In genomic region chr6:97282238-97282725, GRCh38 we compare ENCODE assay signal across 8 cellular contexts. TPM values are rescaled to one million over a fixed set of nuclear protein-coding genes. Genes with fewer than 3 reads are reported as not detected.
DNase-seq lines count a peak whose midpoint lies in the region; ATAC-seq, FAIRE-seq and TF ChIP-seq lines count a peak whose summit lies in the region.

No MANE protein-coding gene starts in this region.

- no peak for DNase-seq in stimulated activated naive CD8-positive, alpha-beta T cell treated with anti-CD3 and anti-CD28 coated beads, Interleukin-15, Interleukin-2, amounts not matched to agents 100 U/mL and 50 U/mL, for 24 hours
- DNase-seq in T-helper 17 cell (no peak), foreskin keratinocyte (peak in 1 of 2 donors; percentile 6), prostate gland (ENCODE audit: low spot score) (no peak), DMS79 treated with DMSO at 0.1 percent for 48 hours (lab: John Stamatoyannopoulos, UW) (no peak), urothelium cell line (ENCODE audit: low spot score) (no peak)

- no peaks in the 10 kb centered on the region for H3K27me3 Mint-ChIP-seq in stimulated activated naive CD8-positive, alpha-beta T cell treated with anti-CD3 and anti-CD28 coated beads, Interleukin-15, Interleukin-2, amounts not matched to agents 100 ng/mL and 50 ng/mL, for 24 hours
- H3K27me3 Mint-ChIP-seq in T-helper 17 cell: no peaks in the 10 kb centered on the region

- H3K36me3 ChIP-seq in prostate gland: no peaks in the 10 kb centered on the region

- no peak for ATAC-seq in stimulated activated naive CD8-positive, alpha-beta T cell treated with anti-CD3 and anti-CD28 coated beads, Interleukin-15, Interleukin-2, amounts not matched to agents 100 U/mL and 50 U/mL, for 24 hours
- ATAC-seq in HG02973 (IDR thresholded peaks at IDR 0.05; ENCODE audit: unreplicated experiment): peak; percentile 2
- ATAC-seq in T-helper 17 cell: no peak
- ATAC-seq in foreskin keratinocyte: peak; percentile 36

- H3K27ac ChIP-seq in foreskin keratinocyte (peak overlapping the region; percentile 91), prostate gland (peak overlapping the region in 1 of 2 donors; percentile 45)

- H3K27me3 ChIP-seq in foreskin keratinocyte (no peaks in the 10 kb centered on the region), prostate gland (replicated peaks; ENCODE audit: insufficient read depth) (no peaks in the 10 kb centered on the region)

- no peak for TF ChIP-seq POLR2A in prostate gland (IDR thresholded peaks at IDR 0.05)

- H3K4me1 ChIP-seq in foreskin keratinocyte: peaks cover 9% of the 10 kb centered on the region
- H3K4me1 ChIP-seq in prostate gland (replicated peaks): no peaks in the 10 kb centered on the region

- intact Hi-C loops in prostate gland (cut with DNase I): no loop called here

- no peak for FAIRE-seq in urothelium cell line (lab: Jason Lieb, UNC)

- H3K9me3 Mint-ChIP-seq in stimulated activated naive CD8-positive, alpha-beta T cell treated with anti-CD3 and anti-CD28 coated beads, Interleukin-15, Interleukin-2, amounts not matched to agents 100 ng/mL and 50 ng/mL, for 24 hours: no peaks in the 10 kb centered on the region

- WGBS in prostate gland: under 1% methylated on average over 13 of the region's 13 CpGs

- peaks cover 28% of the 10 kb centered on the region for H3K4me1 Mint-ChIP-seq in stimulated activated naive CD8-positive, alpha-beta T cell treated with anti-CD3 and anti-CD28 coated beads, Interleukin-15, Interleukin-2, amounts not matched to agents 100 ng/mL and 50 ng/mL, for 24 hours (ENCODE audit: low read depth)
- peaks cover 16% of the 10 kb centered on the region for H3K4me1 Mint-ChIP-seq in T-helper 17 cell

- H3K36me3 Mint-ChIP-seq in stimulated activated naive CD8-positive, alpha-beta T cell treated with anti-CD3 and anti-CD28 coated beads, Interleukin-15, Interleukin-2, amounts not matched to agents 100 ng/mL and 50 ng/mL, for 24 hours (ENCODE audit: low read depth): peaks cover 37% of the 10 kb centered on the region
- peaks cover 4% of the 10 kb centered on the region for H3K36me3 Mint-ChIP-seq in T-helper 17 cell (ENCODE audit: low read depth)

- TF ChIP-seq CTCF in foreskin keratinocyte (conservative IDR thresholded peaks at IDR 0.05): no peak
- TF ChIP-seq CTCF in prostate gland (IDR thresholded peaks at IDR 0.05): no peak

- peak overlapping the region; percentile 89 for H3K4me3 Mint-ChIP-seq in stimulated activated naive CD8-positive, alpha-beta T cell treated with anti-CD3 and anti-CD28 coated beads, Interleukin-15, Interleukin-2, amounts not matched to agents 100 ng/mL and 50 ng/mL, for 24 hours
- H3K4me3 Mint-ChIP-seq in T-helper 17 cell: peak overlapping the region; percentile 94

- H3K4me3 ChIP-seq in prostate gland: peak overlapping the region; percentile 84 to 89

- peak overlapping the region; percentile 87 for H3K27ac Mint-ChIP-seq in stimulated activated naive CD8-positive, alpha-beta T cell treated with anti-CD3 and anti-CD28 coated beads, Interleukin-15, Interleukin-2, amounts not matched to agents 100 ng/mL and 50 ng/mL, for 24 hours
- peak overlapping the region; percentile 32 for H3K27ac Mint-ChIP-seq in T-helper 17 cell

- H3K9me3 ChIP-seq in T-helper 17 cell (ENCODE audit: control insufficient read depth, low read length, poor library complexity, severe bottlenecking): no peaks in the 10 kb centered on the region
- no peaks in the 10 kb centered on the region for H3K9me3 ChIP-seq in prostate gland

RNA-seq across cellular contexts. Expression of gene MMS22L, which starts 0.7 kb away (rescaled TPM):
- 10 to 100 TPM in 1 of 2 donors, 1 to 10 TPM in 1; 9.5 to 11.7 TPM for total RNA-seq in T-helper 17 cell
- 22.4 and 29.0 TPM in 2 replicates for total RNA-seq in foreskin keratinocyte
- polyA plus RNA-seq in foreskin keratinocyte: 2.8 and 4.0 TPM in 2 replicates
- total RNA-seq in prostate gland: 10 to 100 TPM in 1 of 2 donors, 1 to 10 TPM in 1; 6.4 to 21.6 TPM

Comparison
In these comparisons a context has a peak if more than half of its experiments do, and no peak if none do; other contexts are left out.
1. ATAC-seq: peak in HG02973 (single experiment) and foreskin keratinocyte (single experiment); none in stimulated activated naive CD8-positive, alpha-beta T cell treated with anti-CD3 and anti-CD28 coated beads, Interleukin-15, Interleukin-2, amounts not matched to agents 100 U/mL and 50 U/mL, for 24 hours (single experiment) and T-helper 17 cell (single experiment).